In genomic region chr5:95760291-95761191, GRCh38 we compare ENCODE assay signal across 8 cellular contexts. TPM values are rescaled to one million over a fixed set of nuclear protein-coding genes. Genes with fewer than 3 reads are reported as not detected.
DNase-seq lines count a peak whose midpoint lies in the region; ATAC-seq and TF ChIP-seq lines count a peak whose summit lies in the region.

No MANE protein-coding gene starts in this region.

- POLR2A ChIA-PET in BJ (lab: Charles Lee): interaction anchor here (0.7 to 1.0 kb wide), 4 partner anchors 26 to 114 kb away, joined by 3 to 7 read pairs (median 4); partner anchors contain the start of genes GLRX and RFESD

- H3K4me3 ChIP-seq in BJ (ENCODE audit: low read depth, low read length) (no peak overlapping the region), SJCRH30 (no peak overlapping the region), esophagus squamous epithelium (peak overlapping the region in 3 of 4 donors; percentile 10 to 47 (median 18)), retinal pigment epithelial cell (ENCODE audit: low read length) (peak overlapping the region; percentile 5)

- peak overlapping the region; percentile 35 for H3K27ac ChIP-seq in SJCRH30
- peak overlapping the region in 3 of 4 donors; percentile 42 to 67 (median 43) for H3K27ac ChIP-seq in esophagus squamous epithelium

- 25 to 34% methylated on average over 3 of the region's 3 CpGs for WGBS in esophagus squamous epithelium, 2 donors

- CTCF ChIA-PET in BJ (lab: Yijun Ruan, JAX): interaction anchor here (2.1 kb wide), 1 partner anchor 21 kb away, joined by 7 read pairs; no protein-coding TSS in a partner anchor

- no peak for TF ChIP-seq POLR2A in esophagus squamous epithelium (IDR thresholded peaks at IDR 0.05)

- H3K9me3 ChIP-seq in SJCRH30 (replicated peaks) (no peaks in the 10 kb centered on the region), esophagus squamous epithelium (no peaks in the 10 kb centered on the region)

- H3K36me3 ChIP-seq in BJ (ENCODE audit: control insufficient read depth, insufficient read depth, low read length) (peaks cover 11% of the 10 kb centered on the region), SJCRH30 (peaks cover 50% of the 10 kb centered on the region), esophagus squamous epithelium (peaks cover 0 to 5% (median 0%) of the 10 kb centered on the region in 3 donors)

- intact Hi-C loops in esophagus squamous epithelium (cut with DNase I): no loop called here

- TF ChIP-seq CTCF in BJ (IDR thresholded peaks at IDR 0.05; ENCODE audit: insufficient read depth, low read depth, low read length) (no peak), esophagus squamous epithelium (IDR thresholded peaks at IDR 0.05) (no peak), retinal pigment epithelial cell (conservative IDR thresholded peaks at IDR 0.05; ENCODE audit: low read depth, low read length) (no peak)

- H3K27me3 ChIP-seq in BJ (ENCODE audit: control insufficient read depth, insufficient read depth, low read length) (no peaks in the 10 kb centered on the region), SJCRH30 (no peaks in the 10 kb centered on the region), esophagus squamous epithelium (no peaks in the 10 kb centered on the region)

- H3K4me1 ChIP-seq in SJCRH30 (peaks cover 35% of the 10 kb centered on the region), esophagus squamous epithelium (peaks cover 0 to 43% (median 10%) of the 10 kb centered on the region in 3 donors)

- ATAC-seq in GM19023 (IDR thresholded peaks at IDR 0.05; ENCODE audit: unreplicated experiment) (peak; percentile 91), HG03135 (IDR thresholded peaks at IDR 0.05; ENCODE audit: unreplicated experiment) (peak; percentile 93)

- DNase-seq in BJ (ENCODE audit: low read depth): peak; percentile 94
- peak; percentile 32 to 67 for DNase-seq in SJCRH30
- DNase-seq in esophagus squamous epithelium (lab: John Stamatoyannopoulos, UW): no peak
- peak; percentile 93 for DNase-seq in retinal pigment epithelial cell (ENCODE audit: low read depth)
- DNase-seq in NCI-H345 (lab: John Stamatoyannopoulos, UW): no peak
- no peak for DNase-seq in NCI-H1048 (lab: John Stamatoyannopoulos, UW)

RNA-seq across cellular contexts. Expression of gene RHOBTB3, which starts 29.4 kb away (rescaled TPM):
- 288 and 320 TPM in 2 replicates for polyA plus RNA-seq in BJ (2011; rRNA removed)
- polyA minus RNA-seq in BJ (2011; rRNA and poly(A)+ RNA removed): 406 and 551 TPM in 2 replicates
- 194 and 212 TPM in 2 replicates for total RNA-seq in SJCRH30 (2014; rRNA removed; shearing (Covaris generic))
- 10 to 100 TPM in 2 of 4 donors, 1 to 10 TPM in 2; 4.7 to 59.3 (median 13.6) TPM for total RNA-seq in esophagus squamous epithelium

Comparison
In these comparisons a context has a peak if more than half of its experiments do, and no peak if none do; other contexts are left out.
1. DNase-seq: peak in BJ (single experiment), SJCRH30 (2 of 2) and retinal pigment epithelial cell (single experiment); none in esophagus squamous epithelium (single experiment), NCI-H345 (single experiment) and NCI-H1048 (single experiment).
2. H3K4me3 ChIP-seq: peak in esophagus squamous epithelium (3 of 4) and retinal pigment epithelial cell (single experiment); none in BJ (single experiment) and SJCRH30 (single experiment).